In genomic region chr14:102220031-102220430, GRCh38 we compare ENCODE assay signal across 11 cellular contexts.
DNase-seq lines count a peak whose midpoint lies in the region; ATAC-seq lines count a peak whose summit lies in the region.
"Had no signal": no experiment of that assay in that cellular context is flagged by ENCODE, and none has a peak within 500 bp of the region (broad histone marks: within the 10 kb centered on the region; RNA-seq: fewer than 3 reads in every experiment).

No MANE protein-coding gene starts in this region.

- H3K4me3 Mint-ChIP-seq in activated naive CD4-positive, alpha-beta T cell treated with anti-CD3 and anti-CD28 coated beads for 36 hours: no peak overlapping the region
- H3K4me3 Mint-ChIP-seq in stimulated activated naive B cell treated with anti-CD40 and anti-IgM and Interleukin-4, amounts not matched to agents 10 μg/mL and 1 μg/mL and 100 μg/mL, for 72 hours: no peak overlapping the region

- intact Hi-C loops in activated naive CD4-positive, alpha-beta T cell treated with anti-CD3 and anti-CD28 coated beads for 36 hours (cut with micrococcal nuclease): loop anchor here (1.0 kb wide), 3 partner anchors 19 to 81 kb away; partner anchors contain the start of gene WDR20

- peak; percentile 69 for DNase-seq in activated naive CD4-positive, alpha-beta T cell treated with anti-CD3 and anti-CD28 coated beads for 36 hours
- no peak for DNase-seq in activated naive CD4-positive, alpha-beta T cell treated with anti-CD3 and anti-CD28 coated beads, Interleukin-2, amount 50 U/mL, for 16 hours
- peak; percentile 74 for DNase-seq in stimulated activated naive B cell treated with anti-CD40 and anti-IgM and Interleukin-4, amounts not matched to agents 10 μg/mL and 1 μg/mL and 100 μg/mL, for 72 hours
- DNase-seq in NCI-H345 treated with DMSO at 0.1 percent for 48 hours (lab: John Stamatoyannopoulos, UW; ENCODE audit: unreplicated experiment) (no peak), HUDEP-2 (lab: John Stamatoyannopoulos, UW; ENCODE audit: unreplicated experiment in 76 of 76) (no peak), mucosa of gallbladder (ENCODE audit: low spot score) (no peak)
- DNase-seq: activated gamma-delta T cell, kidney glomerular epithelial cell, NCI-H1092 had no signal

- H3K9me3 Mint-ChIP-seq in activated naive CD4-positive, alpha-beta T cell treated with anti-CD3 and anti-CD28 coated beads for 36 hours: no peaks in the 10 kb centered on the region
- no peaks in the 10 kb centered on the region for H3K9me3 Mint-ChIP-seq in stimulated activated naive B cell treated with anti-CD40 and anti-IgM and Interleukin-4, amounts not matched to agents 10 μg/mL and 1 μg/mL and 100 μg/mL, for 72 hours

- CTCF ChIA-PET in activated naive CD4-positive, alpha-beta T cell treated with anti-CD3 and anti-CD28 coated beads for 36 hours (lab: Charles Lee): interaction anchor here (0.7 kb wide), 1 partner anchor 118 kb away, joined by 3 read pairs; no protein-coding TSS in a partner anchor

- peaks cover 13% of the 10 kb centered on the region for H3K4me1 Mint-ChIP-seq in activated naive CD4-positive, alpha-beta T cell treated with anti-CD3 and anti-CD28 coated beads for 36 hours (ENCODE audit: low read depth)
- H3K4me1 Mint-ChIP-seq in stimulated activated naive B cell treated with anti-CD40 and anti-IgM and Interleukin-4, amounts not matched to agents 10 μg/mL and 1 μg/mL and 100 μg/mL, for 72 hours: peaks cover 21 to 34% of the 10 kb centered on the region in 2 donors

- no peaks in the 10 kb centered on the region for H3K27me3 Mint-ChIP-seq in activated naive CD4-positive, alpha-beta T cell treated with anti-CD3 and anti-CD28 coated beads for 36 hours (ENCODE audit: low read depth)
- H3K27me3 Mint-ChIP-seq in stimulated activated naive B cell treated with anti-CD40 and anti-IgM and Interleukin-4, amounts not matched to agents 10 μg/mL and 1 μg/mL and 100 μg/mL, for 72 hours: no peaks in the 10 kb centered on the region

- peak; percentile 95 for ATAC-seq in GM21737 (IDR thresholded peaks at IDR 0.05; ENCODE audit: unreplicated experiment)
- peak; percentile 68 for ATAC-seq in HG03457 (IDR thresholded peaks at IDR 0.05; ENCODE audit: unreplicated experiment)
- peak; percentile 99 to 100 for ATAC-seq in stimulated activated naive B cell treated with anti-CD40 and anti-IgM and Interleukin-4, amounts not matched to agents 10 μg/mL and 1 μg/mL and 100 μg/mL, for 72 hours (replicated peaks)

- H3K27ac Mint-ChIP-seq in activated naive CD4-positive, alpha-beta T cell treated with anti-CD3 and anti-CD28 coated beads for 36 hours: no peak overlapping the region
- H3K27ac Mint-ChIP-seq in stimulated activated naive B cell treated with anti-CD40 and anti-IgM and Interleukin-4, amounts not matched to agents 10 μg/mL and 1 μg/mL and 100 μg/mL, for 72 hours: no peak overlapping the region

- H3K36me3 Mint-ChIP-seq in activated naive CD4-positive, alpha-beta T cell treated with anti-CD3 and anti-CD28 coated beads for 36 hours (ENCODE audit: low read depth): no peaks in the 10 kb centered on the region
- peaks cover 23 to 44% of the 10 kb centered on the region in 2 donors for H3K36me3 Mint-ChIP-seq in stimulated activated naive B cell treated with anti-CD40 and anti-IgM and Interleukin-4, amounts not matched to agents 10 μg/mL and 1 μg/mL and 100 μg/mL, for 72 hours

Comparison
In these comparisons a context has a peak if more than half of its experiments do, and no peak if none do; other contexts are left out.
1. DNase-seq: peak in activated naive CD4-positive, alpha-beta T cell treated with anti-CD3 and anti-CD28 coated beads for 36 hours (single experiment) and stimulated activated naive B cell treated with anti-CD40 and anti-IgM and Interleukin-4, amounts not matched to agents 10 μg/mL and 1 μg/mL and 100 μg/mL, for 72 hours (single experiment); none in activated naive CD4-positive, alpha-beta T cell treated with anti-CD3 and anti-CD28 coated beads, Interleukin-2, amount 50 U/mL, for 16 hours (single experiment), NCI-H345 treated with DMSO at 0.1 percent for 48 hours (single experiment), HUDEP-2 (0 of 76) and mucosa of gallbladder (single experiment).
2. Peak in every context shown above with its lines, with median percentiles within 50 percentile points of each other: ATAC-seq.